In genomic region chr6:28980797-28981390, GRCh38 we compare ENCODE assay signal across 8 cellular contexts. TPM values are rescaled to one million over a fixed set of nuclear protein-coding genes. Genes with fewer than 3 reads are reported as not detected.
DNase-seq lines count a peak whose midpoint lies in the region; ATAC-seq and TF ChIP-seq lines count a peak whose summit lies in the region.

No MANE protein-coding gene starts in this region.

- no peaks in the 10 kb centered on the region for H3K9me3 Mint-ChIP-seq in endothelial cell (ENCODE audit: unreplicated experiment)
- H3K9me3 Mint-ChIP-seq in mesothelial cell of epicardium: no peaks in the 10 kb centered on the region

- H3K27me3 ChIP-seq in stomach: peaks cover 0 to 26% (median 4%) of the 10 kb centered on the region in 3 donors

- peaks cover 56% of the 10 kb centered on the region for H3K4me1 Mint-ChIP-seq in endothelial cell (ENCODE audit: unreplicated experiment)
- peaks cover 64% of the 10 kb centered on the region for H3K4me1 Mint-ChIP-seq in mesothelial cell of epicardium

- TF ChIP-seq CTCF in endothelial cell (IDR thresholded peaks at IDR 0.05; ENCODE audit: unreplicated experiment) (no peak), mesothelial cell of epicardium (IDR thresholded peaks at IDR 0.05; ENCODE audit: unreplicated experiment) (peak; percentile 69), stomach (IDR thresholded peaks at IDR 0.05) (peak in 3 of 7 experiments; percentile 8 to 12 (median 12))

- no peaks in the 10 kb centered on the region for H3K9me3 ChIP-seq in stomach

- H3K36me3 Mint-ChIP-seq in endothelial cell (ENCODE audit: low read depth, unreplicated experiment) (peaks cover 5% of the 10 kb centered on the region), mesothelial cell of epicardium (no peaks in the 10 kb centered on the region)

- H3K27ac Mint-ChIP-seq in endothelial cell (ENCODE audit: unreplicated experiment) (peak overlapping the region; percentile 90), mesothelial cell of epicardium (peak overlapping the region; percentile 95)

- H3K36me3 ChIP-seq in stomach: no peaks in the 10 kb centered on the region

- H3K4me3 Mint-ChIP-seq in endothelial cell (ENCODE audit: unreplicated experiment) (peak overlapping the region; percentile 96), mesothelial cell of epicardium (peak overlapping the region; percentile 89)

- WGBS in stomach, 5 donors: 1 to 5% (median 1%) methylated on average over 16 of the region's 16 CpGs

- intact Hi-C loops in stomach (cut with DNase I; ENCODE audit: low total_unique reads): loop anchor here (5.0 kb wide), 1 partner anchor 39 kb away; no protein-coding TSS in a partner anchor

- ATAC-seq in HG03135 (IDR thresholded peaks at IDR 0.05; ENCODE audit: unreplicated experiment): peak; percentile 50

- H3K4me1 ChIP-seq in stomach: peaks cover 0 to 48% (median 16%) of the 10 kb centered on the region in 4 donors

- peak overlapping the region; percentile 60 to 74 (median 66) for H3K4me3 ChIP-seq in stomach

- no peak for TF ChIP-seq EP300 in stomach (IDR thresholded peaks at IDR 0.05)

- peak overlapping the region in 3 of 5 donors; percentile 71 to 86 (median 79) for H3K27ac ChIP-seq in stomach

- TF ChIP-seq POLR2A in stomach (IDR thresholded peaks at IDR 0.05): no peak

- DNase-seq in NK-92 treated with Interleukin-12 subunit alpha and Interleukin-12 subunit beta, amount 100 ng/mL, for 24 hours (lab: John Stamatoyannopoulos, UW): peak; percentile 18
- DNase-seq in NK-92 (lab: John Stamatoyannopoulos, UW; ENCODE audit: unreplicated experiment): no peak
- DNase-seq in NCI-H526 treated with DMSO at 0.1 percent for 48 hours (lab: John Stamatoyannopoulos, UW): peak; percentile 79
- DNase-seq in activated CD4-positive, alpha-beta T cell treated with anti-CD3 and anti-CD28 coated beads, Interleukin-2, amount 50 U/mL, for 1 hour: peak; percentile 26
- DNase-seq in endothelial cell (ENCODE audit: low spot score): peak; percentile 79
- peak in 1 of 2 experiments; percentile 73 for DNase-seq in mesothelial cell of epicardium (ENCODE audit: low spot score in 2 of 2, unreplicated experiment in 2 of 2)
- no peak for DNase-seq in stomach

- H3K27me3 Mint-ChIP-seq in endothelial cell (ENCODE audit: unreplicated experiment) (peaks cover 17% of the 10 kb centered on the region), mesothelial cell of epicardium (ENCODE audit: low read depth) (peaks cover 4% of the 10 kb centered on the region)

RNA-seq across cellular contexts. Expression of gene ZNF311, which starts 24.2 kb away (rescaled TPM):
- total RNA-seq in endothelial cell (ENCODE audit: unreplicated experiment) (1.6 TPM), mesothelial cell of epicardium (2.1 to 2.6 TPM (median 2.3 TPM) in 3 replicates), stomach (1 to 10 TPM in 2 of 5 donors, under 1 TPM in 2, not detected in 1; 0.72 to 6.7 (median 1.5) TPM)
- 1 to 10 TPM in 1 of 3 donors, under 1 TPM in 2; 0.50 to 1.2 (median 0.61) TPM for polyA plus RNA-seq in stomach

RNA-seq across cellular contexts. Expression of gene TRIM27, which starts 57.1 kb away (rescaled TPM):
- 82.8 TPM for total RNA-seq in endothelial cell (ENCODE audit: unreplicated experiment)
- total RNA-seq in mesothelial cell of epicardium: 75.7 to 77.0 TPM (median 76.1 TPM) in 3 replicates
- total RNA-seq in stomach: 100 to 1,000 TPM in 1 of 5 donors, 10 to 100 TPM in 4; 59.1 to 102 (median 77.7) TPM
- polyA plus RNA-seq in stomach: 10 to 100 TPM; 24.2 to 33.5 (median 31.6) TPM

Comparison
In these comparisons a context has a peak if more than half of its experiments do, and no peak if none do; other contexts are left out.
1. DNase-seq: peak in NK-92 treated with Interleukin-12 subunit alpha and Interleukin-12 subunit beta, amount 100 ng/mL, for 24 hours (single experiment), NCI-H526 treated with DMSO at 0.1 percent for 48 hours (single experiment), activated CD4-positive, alpha-beta T cell treated with anti-CD3 and anti-CD28 coated beads, Interleukin-2, amount 50 U/mL, for 1 hour (single experiment) and endothelial cell (single experiment); none in NK-92 (single experiment) and stomach (single experiment).